8 cellular contexts compared by ENCODE assay signal in the genomic region with DNA sequence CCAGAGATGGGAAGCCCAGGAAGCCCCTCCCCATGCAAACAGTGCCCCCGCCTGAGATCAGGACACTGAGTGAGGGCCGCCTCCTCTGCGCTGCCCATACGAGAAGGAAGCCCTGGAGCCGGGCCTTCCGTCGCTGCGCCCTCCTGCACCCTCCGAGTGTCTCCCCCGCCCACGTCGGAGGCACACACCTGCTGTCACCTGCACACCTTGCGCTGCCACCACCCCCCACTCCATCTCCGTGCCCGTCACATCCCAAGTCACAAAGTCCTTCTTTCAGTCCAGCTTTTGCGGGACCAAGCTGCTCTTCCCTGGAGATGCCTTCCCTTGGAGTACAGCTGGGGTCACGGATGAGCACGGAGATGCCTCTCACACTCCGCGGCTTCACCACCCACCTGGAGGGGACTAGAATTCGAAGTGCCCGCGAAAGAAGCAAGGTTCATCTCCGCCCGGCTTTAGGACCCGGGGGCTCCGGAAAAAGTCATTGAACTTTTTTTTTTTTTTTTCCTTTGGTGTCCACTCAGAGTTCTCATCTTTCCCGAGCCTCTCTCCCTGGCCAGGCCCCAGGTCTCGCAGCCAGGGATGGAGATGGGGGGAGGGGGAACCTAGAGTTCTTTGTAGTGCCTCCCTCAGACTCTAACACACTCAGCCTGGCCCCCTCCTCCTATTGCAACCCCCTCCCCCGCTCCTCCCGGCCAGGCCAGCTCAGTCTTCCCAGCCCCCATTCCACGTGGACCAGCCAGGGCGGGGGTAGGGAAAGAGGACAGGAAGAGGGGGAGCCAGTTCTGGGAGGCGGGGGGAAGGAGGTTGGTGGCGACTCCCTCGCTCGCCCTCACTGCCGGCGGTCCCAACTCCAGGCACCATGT. TPM values are rescaled to one million over a fixed set of nuclear protein-coding genes. Genes with fewer than 3 reads are reported as not detected.
DNase-seq lines count a peak whose midpoint lies in the region; ATAC-seq and TF ChIP-seq lines count a peak whose summit lies in the region.

A gene with protein sequence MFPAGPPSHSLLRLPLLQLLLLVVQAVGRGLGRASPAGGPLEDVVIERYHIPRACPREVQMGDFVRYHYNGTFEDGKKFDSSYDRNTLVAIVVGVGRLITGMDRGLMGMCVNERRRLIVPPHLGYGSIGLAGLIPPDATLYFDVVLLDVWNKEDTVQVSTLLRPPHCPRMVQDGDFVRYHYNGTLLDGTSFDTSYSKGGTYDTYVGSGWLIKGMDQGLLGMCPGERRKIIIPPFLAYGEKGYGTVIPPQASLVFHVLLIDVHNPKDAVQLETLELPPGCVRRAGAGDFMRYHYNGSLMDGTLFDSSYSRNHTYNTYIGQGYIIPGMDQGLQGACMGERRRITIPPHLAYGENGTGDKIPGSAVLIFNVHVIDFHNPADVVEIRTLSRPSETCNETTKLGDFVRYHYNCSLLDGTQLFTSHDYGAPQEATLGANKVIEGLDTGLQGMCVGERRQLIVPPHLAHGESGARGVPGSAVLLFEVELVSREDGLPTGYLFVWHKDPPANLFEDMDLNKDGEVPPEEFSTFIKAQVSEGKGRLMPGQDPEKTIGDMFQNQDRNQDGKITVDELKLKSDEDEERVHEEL (plus strand): TSS at position 829 of the 863 bp plus-strand sequence. CDS start 31 bp downstream, at position 860.

- H3K36me3 Mint-ChIP-seq in IgD-negative memory B cell, result no peaks in the 10 kb centered on the region

- H3K4me2 ChIP-seq in SU-DHL-6 (ENCODE audit: low read depth, low read length, poor library complexity, severe bottlenecking), result peak within 1 kb of the TSS; percentile 66

- peak within 1 kb of the TSS in 2 of 3 donors; percentile 66 to 89 for H3K27ac Mint-ChIP-seq in IgD-negative memory B cell

- H3K4me1 Mint-ChIP-seq in IgD-negative memory B cell, result peaks cover 0 to 11% (median 11%) of the 10 kb centered on the region in 3 donors

- peak within 1 kb of the TSS; percentile 90 for H2AFZ ChIP-seq in SU-DHL-6 (ENCODE audit: low read depth, low read length, severe bottlenecking)

- ATAC-seq in GM18858 (IDR thresholded peaks at IDR 0.05; ENCODE audit: unreplicated experiment), result no peak
- no peak for ATAC-seq in GM19324 (IDR thresholded peaks at IDR 0.05; ENCODE audit: low FRiP score, unreplicated experiment)

- H3K4me3 Mint-ChIP-seq in IgD-negative memory B cell, result peak within 1 kb of the TSS; percentile 82 to 97 (median 90)

- in situ Hi-C loops in brain microvascular endothelial cell (cut with HindIII; ENCODE audit: low pct_ligation_motif_present, low sequenced_read_pairs), result no loop called here

- H3K9me3 ChIP-seq in SU-DHL-6 (ENCODE audit: insufficient read depth, low read length), result no peaks in the 10 kb centered on the region

- peaks cover 6% of the 10 kb centered on the region for H3K27me3 Mint-ChIP-seq in IgD-negative memory B cell

- H3K27ac ChIP-seq in SU-DHL-6 (ENCODE audit: low read depth, low read length) (no peak within 1 kb of the TSS), brain microvascular endothelial cell (peak within 1 kb of the TSS; percentile 63), rectal smooth muscle tissue (ENCODE audit: low read depth, low read length) (peak within 1 kb of the TSS; percentile 21)

- H3K4me3 ChIP-seq in SU-DHL-6 (ENCODE audit: insufficient read depth, low read length, poor library complexity, severe bottlenecking), result peak within 1 kb of the TSS; percentile 73
- H3K4me3 ChIP-seq in brain microvascular endothelial cell (ENCODE audit: low read depth, low read length), result peak within 1 kb of the TSS; percentile 85
- peak within 1 kb of the TSS; percentile 90 for H3K4me3 ChIP-seq in rectal smooth muscle tissue (ENCODE audit: low read length)

- H4K20me1 ChIP-seq in SU-DHL-6 (ENCODE audit: low read depth, low read length), result no peaks in the 10 kb centered on the region

- H3K27me3 ChIP-seq in SU-DHL-6 (ENCODE audit: low read length) (no peaks in the 10 kb centered on the region), brain microvascular endothelial cell (replicated peaks) (no peaks in the 10 kb centered on the region), rectal smooth muscle tissue (ENCODE audit: control insufficient read depth, insufficient read depth, low read length) (no peaks in the 10 kb centered on the region)

- no peaks in the 10 kb centered on the region for H3F3A ChIP-seq in SU-DHL-6 (ENCODE audit: insufficient read depth)

- H3K79me2 ChIP-seq in SU-DHL-6 (ENCODE audit: insufficient read depth, low read length), result no peaks in the 10 kb centered on the region

- H3K9me2 ChIP-seq in SU-DHL-6 (replicated peaks; ENCODE audit: insufficient read depth, low read length), result no peaks in the 10 kb centered on the region

- H3K9ac ChIP-seq in SU-DHL-6 (ENCODE audit: low read length) (peak within 1 kb of the TSS; percentile 66), rectal smooth muscle tissue (ENCODE audit: low read length) (peak within 1 kb of the TSS; percentile 32)

- TF ChIP-seq CTCF in SU-DHL-6 (IDR thresholded peaks at IDR 0.05; ENCODE audit: insufficient read depth, low read length, poor library complexity, severe bottlenecking) (no peak), brain microvascular endothelial cell (IDR thresholded peaks at IDR 0.05; ENCODE audit: low read depth, low read length, missing control alignments) (no peak)

- DNase-seq in GM04504 (ENCODE audit: low read depth) (peak; percentile 75), brain microvascular endothelial cell (peak; percentile 87), iPS DF 19.7 (ENCODE audit: low read depth, low spot score) (peak; percentile 80)

- H3K36me3 ChIP-seq in SU-DHL-6 (ENCODE audit: low read length) (no peaks in the 10 kb centered on the region), brain microvascular endothelial cell (replicated peaks) (peaks cover 8% of the 10 kb centered on the region), rectal smooth muscle tissue (ENCODE audit: control insufficient read depth, insufficient read depth, low read length) (no peaks in the 10 kb centered on the region)

- H3K9me3 Mint-ChIP-seq in IgD-negative memory B cell, result no peaks in the 10 kb centered on the region

- H3K4me1 ChIP-seq in rectal smooth muscle tissue (ENCODE audit: control insufficient read depth, insufficient read depth, low read length), result peaks cover 9% of the 10 kb centered on the region

RNA-seq across cellular contexts. Expression of the gene that starts here (rescaled TPM):
- polyA plus RNA-seq in IgD-negative memory B cell, result not detected
